Comparison of ENCODE assay signal across 8 cellular contexts in genomic region chr17:21284319-21285163, GRCh38. TPM values are rescaled to one million over a fixed set of nuclear protein-coding genes. Genes with fewer than 3 reads are reported as not detected.
A peak's percentile ranks its signal among the peaks of the same experiment; 100 is the strongest.
DNase-seq lines count a peak whose midpoint lies in the region; ATAC-seq and TF ChIP-seq lines count a peak whose summit lies in the region.

MAP2K3 (plus strand) TSS chr17:21284711; CDS start chr17:21284921, 210 bp downstream.

- H3K9me3 Mint-ChIP-seq in activated naive CD4-positive, alpha-beta T cell treated with anti-CD3 and anti-CD28 coated beads, Interleukin-2, amount 50 U/mL, for 72 hours = no peaks in the 10 kb centered on the region

- H3K9me3 ChIP-seq in osteoblast (ENCODE audit: low read depth, low read length) (no peaks in the 10 kb centered on the region), thoracic aorta (no peaks in the 10 kb centered on the region)

- H3K4me3 ChIP-seq in GM06990 (replicated peaks; ENCODE audit: low read depth, low read length) = peak within 1 kb of the TSS; percentile 89
- peak within 1 kb of the TSS; percentile 86 for H3K4me3 ChIP-seq in osteoblast (ENCODE audit: insufficient read depth, low read length)
- peak within 1 kb of the TSS; percentile 88 for H3K4me3 ChIP-seq in thoracic aorta

- TF ChIP-seq CTCF in GM06990 (IDR thresholded peaks at IDR 0.05; ENCODE audit: insufficient read depth, low read length, poor library complexity, severe bottlenecking) = no peak
- no peak for TF ChIP-seq CTCF in osteoblast (IDR thresholded peaks at IDR 0.05; ENCODE audit: extremely low read depth, low read depth, low read length)
- no peak for TF ChIP-seq CTCF in thoracic aorta (IDR thresholded peaks at IDR 0.05)

- DNase-seq in GM06990 (ENCODE audit: extremely low read depth, insufficient read length) (peak; percentile 97), NCI-H1092 (lab: John Stamatoyannopoulos, UW) (peak; percentile 96), SKM-1 (lab: John Stamatoyannopoulos, UW; ENCODE audit: unreplicated experiment) (peak; percentile 98), glomerular visceral epithelial cell (ENCODE audit: extremely low spot score) (peak; percentile 99), osteoblast (ENCODE audit: insufficient read length, low spot score, missing footprints) (peak; percentile 99), thoracic aorta (ENCODE audit: low spot score) (peak; percentile 98)
- peak; percentile 98 for DNase-seq in activated naive CD4-positive, alpha-beta T cell treated with anti-CD3 and anti-CD28 coated beads, Interleukin-2, amount 50 U/mL, for 72 hours (ENCODE audit: low spot score in 2 of 2)

- H3K36me3 ChIP-seq in GM06990 (ENCODE audit: control insufficient read depth, insufficient read depth, low read length) = no peaks in the 10 kb centered on the region
- H3K36me3 ChIP-seq in osteoblast (ENCODE audit: insufficient read depth, low read length) = peaks cover 12% of the 10 kb centered on the region
- H3K36me3 ChIP-seq in thoracic aorta = no peaks in the 10 kb centered on the region

- H3K79me2 ChIP-seq in osteoblast (ENCODE audit: insufficient read depth, low read length) = peaks cover 48% of the 10 kb centered on the region

- H3K27ac ChIP-seq in osteoblast (ENCODE audit: low read depth, low read length) (peak within 1 kb of the TSS; percentile 99), thoracic aorta (peak within 1 kb of the TSS; percentile 91 to 96)

- peaks cover 53% of the 10 kb centered on the region for H3K4me1 ChIP-seq in osteoblast (ENCODE audit: insufficient read depth, low read length)
- H3K4me1 ChIP-seq in thoracic aorta (ENCODE audit: control insufficient read depth in 1 of 2, low read depth in 2 of 2) = peaks cover 42 to 53% of the 10 kb centered on the region in 2 donors

- H3K27me3 ChIP-seq in GM06990 (replicated peaks; ENCODE audit: control insufficient read depth, insufficient read depth, low read length) (no peaks in the 10 kb centered on the region), osteoblast (ENCODE audit: insufficient read depth, low read length) (no peaks in the 10 kb centered on the region), thoracic aorta (replicated peaks; ENCODE audit: insufficient read depth) (no peaks in the 10 kb centered on the region)

- ATAC-seq in HG02588 (IDR thresholded peaks at IDR 0.05; ENCODE audit: unreplicated experiment) = peak; percentile 72
- peak; percentile 72 to 82 for ATAC-seq in activated naive CD4-positive, alpha-beta T cell treated with anti-CD3 and anti-CD28 coated beads, Interleukin-2, amount 50 U/mL, for 72 hours
- ATAC-seq in thoracic aorta (ENCODE audit: insufficient number of reproducible peaks, low FRiP score, low read depth) = peak; percentile 64

- H4K20me1 ChIP-seq in osteoblast (ENCODE audit: insufficient read depth, low read length) = peaks cover 43% of the 10 kb centered on the region

- peak within 1 kb of the TSS; percentile 90 to 97 for H3K27ac Mint-ChIP-seq in activated naive CD4-positive, alpha-beta T cell treated with anti-CD3 and anti-CD28 coated beads, Interleukin-2, amount 50 U/mL, for 72 hours

- H3K4me2 ChIP-seq in osteoblast (ENCODE audit: insufficient read depth, low read length) = peak within 1 kb of the TSS; percentile 97

- peak within 1 kb of the TSS; percentile 56 for H2AFZ ChIP-seq in osteoblast (ENCODE audit: low read length)

- H3K36me3 Mint-ChIP-seq in activated naive CD4-positive, alpha-beta T cell treated with anti-CD3 and anti-CD28 coated beads, Interleukin-2, amount 50 U/mL, for 72 hours = peaks cover 18 to 21% of the 10 kb centered on the region in 2 donors

RNA-seq across cellular contexts. Expression of gene MAP2K3, which starts in this region (rescaled TPM):
- 100 to 1,000 TPM; 101 to 130 TPM for total RNA-seq in activated naive CD4-positive, alpha-beta T cell treated with anti-CD3 and anti-CD28 coated beads, Interleukin-2, amount 50 U/mL, for 72 hours
- 24.5 and 27.5 TPM in 2 replicates for total RNA-seq in osteoblast
- 10 to 100 TPM; 66.6 to 81.1 TPM for total RNA-seq in thoracic aorta

Comparison
In these comparisons a context has a peak if more than half of its experiments do, and no peak if none do; other contexts are left out.
1. Peak in every context shown above with its lines: DNase-seq, ATAC-seq, H3K4me3 ChIP-seq and H3K27ac ChIP-seq.